In the genomic region with DNA sequence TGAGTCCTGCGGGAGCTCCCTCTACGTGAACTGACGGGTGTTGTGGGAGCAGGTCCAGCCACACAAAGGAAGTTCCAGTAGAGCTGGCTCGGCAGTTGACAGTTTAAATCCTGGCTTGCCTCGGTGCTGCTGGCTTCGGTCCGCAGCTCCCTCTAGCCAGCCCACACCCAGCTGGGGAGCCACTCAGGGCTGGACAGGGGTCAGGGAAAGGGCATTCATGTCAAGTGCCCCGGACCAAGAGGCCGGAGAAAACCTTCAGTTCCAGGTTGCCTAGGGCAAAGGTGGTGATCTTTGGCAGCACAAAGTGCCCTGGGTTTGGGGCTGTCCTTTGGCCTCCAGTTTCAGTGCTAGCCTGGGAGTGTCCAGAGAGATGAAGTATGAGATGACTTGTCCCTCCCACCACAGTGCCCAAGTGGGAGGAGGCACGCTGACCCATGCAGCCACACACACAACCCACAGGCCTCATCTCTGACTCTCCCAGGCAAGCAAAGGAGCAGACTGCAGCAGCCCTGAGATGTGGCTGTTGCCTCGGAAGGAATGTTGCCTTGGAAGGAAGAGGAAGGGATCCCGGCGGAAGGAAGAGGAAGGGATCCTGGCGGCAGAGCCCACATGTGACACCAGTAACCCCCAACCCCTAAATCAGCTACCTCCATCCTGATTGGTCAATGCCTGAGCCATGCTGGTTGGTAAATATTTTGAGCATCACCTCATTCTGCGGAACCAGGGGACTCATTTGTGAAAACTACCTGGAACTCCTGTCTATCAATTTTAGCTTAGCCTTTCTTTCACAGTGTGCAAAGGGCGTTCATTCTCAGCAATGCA, we compare ENCODE assay signal across 10 cellular contexts. TPM values are rescaled to one million over a fixed set of nuclear protein-coding genes. Genes with fewer than 3 reads are reported as not detected.
DNase-seq lines count a peak whose midpoint lies in the region; ATAC-seq, FAIRE-seq and TF ChIP-seq lines count a peak whose summit lies in the region.
"Had no signal": no experiment of that assay in that cellular context is flagged by ENCODE, and none has a peak within 500 bp of the region (broad histone marks: within the 10 kb centered on the region; RNA-seq: fewer than 3 reads in every experiment).

No MANE protein-coding gene starts in this region.

- H3K36me3 Mint-ChIP-seq in effector memory CD8-positive, alpha-beta T cell (ENCODE audit: insufficient read depth) = peaks cover 7% of the 10 kb centered on the region

- H3K36me3 ChIP-seq in H1 (ENCODE audit: control insufficient read depth in 2 of 4, insufficient read depth in 4 of 4, low read length in 3 of 4) = peaks cover 0 to 8% (median 0%) of the 10 kb centered on the region in 4 experiments; a peak in 5 of 8 replicates
- H3K36me3 ChIP-seq in tibial artery = peaks cover 7 to 16% (median 7%) of the 10 kb centered on the region in 3 donors

- no peak overlapping the region for H4K91ac ChIP-seq in H1 (replicated peaks; ENCODE audit: insufficient read length, low read length)

- peak overlapping the region; percentile 45; the same call in 1 of the 2 replicates for H4K8ac ChIP-seq in H1 (ENCODE audit: extremely low read depth, insufficient read depth, low read length)

- no peak overlapping the region for H3K4me3 Mint-ChIP-seq in effector memory CD8-positive, alpha-beta T cell

- H2BK12ac ChIP-seq in H1 (ENCODE audit: low read depth, low read length) = no peak overlapping the region

- peaks cover 0 to 9% (median 2%) of the 10 kb centered on the region in 4 experiments; a peak in 2 of 7 replicates for H3K4me1 ChIP-seq in H1 (replicated peaks in 1 of 4; ENCODE audit: control insufficient read depth in 3 of 4, insufficient read depth in 4 of 4, low read length in 3 of 4)
- peaks cover 0 to 25% (median 19%) of the 10 kb centered on the region in 4 donors for H3K4me1 ChIP-seq in tibial artery

- ATAC-seq in GM19324 (IDR thresholded peaks at IDR 0.05; ENCODE audit: low FRiP score, unreplicated experiment) = no peak
- ATAC-seq in effector memory CD8-positive, alpha-beta T cell (replicated peaks) = no peak

- intact Hi-C loops in tibial artery (cut with DNase I; ENCODE audit: low total_unique reads) = no loop called here

- CTCF ChIA-PET in H1 (lab: Charles Lee; ENCODE audit: partially characterized antibody) = interaction anchor here (0.5 to 6.9 kb wide), 11 partner anchors 8 to 110 kb away, joined by 3 to 35 read pairs (median 4); no protein-coding TSS in a partner anchor

- no peaks in the 10 kb centered on the region for H3K79me1 ChIP-seq in H1 (ENCODE audit: low read depth, low read length)

- no peak overlapping the region for H2BK5ac ChIP-seq in H1 (ENCODE audit: low read depth, low read length)

- no peak for TF ChIP-seq CTCF in H1 (IDR thresholded peaks at IDR 0.05; ENCODE audit: control extremely low read depth in 1 of 3, insufficient read depth in 1 of 3, low read depth in 1 of 3, low read length in 3 of 3)
- no peak for TF ChIP-seq CTCF in tibial artery (IDR thresholded peaks at IDR 0.05)

- no peak overlapping the region for H3K27ac Mint-ChIP-seq in effector memory CD8-positive, alpha-beta T cell

- H3K4me2 ChIP-seq in H1 (ENCODE audit: insufficient read depth in 1 of 2, low read depth in 2 of 2, low read length in 2 of 2) = no peak overlapping the region

- no peak for TF ChIP-seq POLR2A in H1 (IDR thresholded peaks at IDR 0.05; ENCODE audit: control extremely low read depth in 1 of 2, low read depth in 2 of 2, low read length in 2 of 2)

- no peak overlapping the region for H3K9ac ChIP-seq in H1 (replicated peaks in 1 of 4; ENCODE audit: extremely low read depth in 1 of 4, low read depth in 3 of 4, low read length in 3 of 4)

- no peak overlapping the region for H3K56ac ChIP-seq in H1 (replicated peaks; ENCODE audit: insufficient read length, low read depth, low read length)

- no peak for FAIRE-seq in H1 (lab: Jason Lieb, UNC)
- FAIRE-seq: GM18507 had no signal

- no peaks in the 10 kb centered on the region for H3K23me2 ChIP-seq in H1 (ENCODE audit: low read depth, low read length)

- no peaks in the 10 kb centered on the region for H3K79me2 ChIP-seq in H1 (ENCODE audit: control insufficient read depth in 1 of 2, insufficient read depth in 2 of 2, low read length in 2 of 2)

- peaks cover 10 to 13% of the 10 kb centered on the region in 2 donors for H3K27me3 Mint-ChIP-seq in effector memory CD8-positive, alpha-beta T cell

- H3K9me3 ChIP-seq in H1 (ENCODE audit: insufficient read depth in 2 of 2, low read depth in 1 of 2, low read length in 1 of 2) (no peaks in the 10 kb centered on the region), tibial artery (no peaks in the 10 kb centered on the region)

- H2BK15ac ChIP-seq in H1 (ENCODE audit: low read length) = 0 out of 2 replicates have a peak overlapping the region, but pooled peaks have one; percentile 9

- H4K20me1 ChIP-seq in H1 (replicated peaks in 1 of 2; ENCODE audit: control insufficient read depth in 1 of 2, insufficient read depth in 2 of 2, low read length in 2 of 2) = peaks cover 0 to 4% of the 10 kb centered on the region in 2 experiments

- H2BK20ac ChIP-seq in H1 (ENCODE audit: low read length) = no peak overlapping the region

- H4K5ac ChIP-seq in H1 (ENCODE audit: insufficient read length, low read depth, low read length) = no peak overlapping the region

- WGBS in H1 (ENCODE audit: extremely low coverage in 1 of 2, insufficient coverage in 1 of 2, insufficient read length in 1 of 2, insufficient replicate concordance in 2 of 2, low coverage in 1 of 2, low lambda C conversion rate in 2 of 2, missing lambda C conversion rate in 1 of 2), 2 experiments = 80% methylated on average over 14 of the region's 16 CpGs; no CpG with 5 or more reads in 1 of the 2 experiments

- H3K4me1 Mint-ChIP-seq in effector memory CD8-positive, alpha-beta T cell (ENCODE audit: low read depth in 2 of 2) = peaks cover 4 to 6% of the 10 kb centered on the region in 2 donors

- no peak overlapping the region for H2AK5ac ChIP-seq in H1 (ENCODE audit: low read depth, low read length)

- H3K18ac ChIP-seq in H1 (ENCODE audit: extremely low read depth, low read length) = no peak overlapping the region

- no peak overlapping the region for H3K4me3 ChIP-seq in H1 (ENCODE audit: extremely low read depth in 1 of 4, insufficient read depth in 2 of 4, low read depth in 3 of 4, low read length in 4 of 4)
- no peak overlapping the region for H3K4me3 ChIP-seq in tibial artery

- no peak overlapping the region for H2AFZ ChIP-seq in H1 (ENCODE audit: low read length)

- no peaks in the 10 kb centered on the region for H3K27me3 ChIP-seq in H1 (replicated peaks in 1 of 4; ENCODE audit: control insufficient read depth in 3 of 4, extremely low read depth in 1 of 4, insufficient read depth in 3 of 4, low read length in 3 of 4)
- H3K27me3 ChIP-seq in tibial artery = no peaks in the 10 kb centered on the region

- no peak for TF ChIP-seq EP300 in H1 (IDR thresholded peaks at IDR 0.05; ENCODE audit: borderline replicate concordance in 1 of 2, low read depth in 2 of 2, low read length in 2 of 2)

- H3K14ac ChIP-seq in H1 (ENCODE audit: insufficient read length) = no peak overlapping the region

- H3K4ac ChIP-seq in H1 (replicated peaks; ENCODE audit: insufficient read length, low read depth, low read length) = no peak overlapping the region

- no peak for TF ChIP-seq RAD21 in H1 (IDR thresholded peaks at IDR 0.05 in 1 of 2, conservative IDR thresholded peaks at IDR 0.05 in 1 of 2; ENCODE audit: low read depth in 2 of 2, low read length in 2 of 2)

- no peak overlapping the region for H2BK120ac ChIP-seq in H1 (replicated peaks; ENCODE audit: low read depth, low read length)

- peak; percentile 41 for DNase-seq in HuH-7.5 (ENCODE audit: low spot score)
- no peak for DNase-seq in H1 (ENCODE audit: low read depth in 1 of 2, low spot score in 2 of 2)
- DNase-seq in lung microvascular endothelial cell (ENCODE audit: low read depth in 2 of 2) = peak; percentile 23 to 35
- peak in 1 of 2 donors; percentile 59 for DNase-seq in tibial artery
- DNase-seq in T-helper 1 cell = no peak
- DNase-seq in effector memory CD8-positive, alpha-beta T cell = no peak
- no peak for DNase-seq in Kasumi-1 (lab: John Stamatoyannopoulos, UW)
- DNase-seq: NCI-H510A treated with DMSO at 0.1 percent for 48 hours had no signal

- no peak overlapping the region for H3K23ac ChIP-seq in H1 (ENCODE audit: insufficient read length)

- no peak overlapping the region for H3K27ac ChIP-seq in H1 (ENCODE audit: low read depth, low read length)
- H3K27ac ChIP-seq in tibial artery = peak overlapping the region; percentile 48 to 64

- no peaks in the 10 kb centered on the region for H3K9me3 Mint-ChIP-seq in effector memory CD8-positive, alpha-beta T cell

- POLR2A ChIA-PET in H1 (lab: Charles Lee; ENCODE audit: partially characterized antibody) = interaction anchor here (2.1 kb wide), 1 partner anchor 9 kb away, joined by 5 read pairs; no protein-coding TSS in a partner anchor

TF ChIP-seq in H1, 55 proteins besides CTCF, POLR2A, EP300 and RAD21 (continues in another document):
- TF ChIP-seq BCL11A (IDR thresholded peaks at IDR 0.05; ENCODE audit: low read depth in 2 of 2, low read length in 2 of 2) (no peak), RFX5 (IDR thresholded peaks at IDR 0.05; ENCODE audit: borderline replicate concordance, low read depth, low read length) (no peak), RBBP5 (IDR thresholded peaks at IDR 0.05; ENCODE audit: borderline replicate concordance, low read depth, low read length) (no peak), KDM4A (IDR thresholded peaks at IDR 0.05; ENCODE audit: low read depth, low read length, severe bottlenecking) (no peak)

RNA-seq across cellular contexts. Expression of gene ANPEP, which starts 13.9 kb away (rescaled TPM):
- total RNA-seq in H1 (2021; fragmentation: NEBNext Ultra II Directional; extraction: Animal tissue kit (Norgen Biotek cat#: 25700)) = 1.6 and 2.2 TPM in 2 replicates
- polyA plus RNA-seq in H1 (2011; rRNA removed) = 2.0 and 3.3 TPM in 2 replicates
- 2.2 TPM for polyA plus RNA-seq in H1 (2011; cell fraction: cytosol; rRNA removed)
- polyA plus RNA-seq in H1 (2011; cell fraction: nucleus; rRNA removed) = 5.8 TPM
- 1.6 to 3.7 TPM (median 2.2 TPM) in 4 replicates for polyA plus RNA-seq in H1 (2012, experiment 1 of 2)
- 1.4 TPM for polyA plus RNA-seq in H1 (2012, experiment 2 of 2)
- polyA plus RNA-seq in H1 (2013, experiment 1 of 2) = 5.2 TPM
- polyA plus RNA-seq in H1 (2013, experiment 2 of 2) = 3.8 TPM
- polyA minus RNA-seq in H1 (2011; rRNA and poly(A)+ RNA removed) = 1.6 and 2.5 TPM in 2 replicates
- 1.5 TPM for polyA minus RNA-seq in H1 (2011; cell fraction: cytosol; rRNA and poly(A)+ RNA removed)
- 1.9 TPM for polyA minus RNA-seq in H1 (2011; cell fraction: nucleus; rRNA and poly(A)+ RNA removed)
- total RNA-seq in lung microvascular endothelial cell = 8.5 and 10.7 TPM in 2 replicates

RNA-seq across cellular contexts. Expression of gene MESP2, which starts 52.4 kb away (rescaled TPM):
- total RNA-seq in H1 (2021; fragmentation: NEBNext Ultra II Directional; extraction: Animal tissue kit (Norgen Biotek cat#: 25700)) = 0.35 and 0.38 TPM in 2 replicates
- 0.80 and 1.6 TPM in 2 replicates for polyA plus RNA-seq in H1 (2011; rRNA removed)
- 0.57 TPM for polyA plus RNA-seq in H1 (2011; cell fraction: cytosol; rRNA removed)
- polyA plus RNA-seq in H1 (2011; cell fraction: nucleus; rRNA removed) = 0.61 TPM
- 0.25 to 0.88 TPM (median 0.68 TPM) in 3 of 4 replicates, not detected in the other for polyA plus RNA-seq in H1 (2012, experiment 1 of 2)
- 0.43 TPM for polyA plus RNA-seq in H1 (2012, experiment 2 of 2)
- 0.28 TPM for polyA plus RNA-seq in H1 (2013, experiment 1 of 2)
- 0.40 TPM for polyA plus RNA-seq in H1 (2013, experiment 2 of 2)
- not detected in 2 replicates for polyA minus RNA-seq in H1 (2011; rRNA and poly(A)+ RNA removed)
- not detected for polyA minus RNA-seq in H1 (2011; cell fraction: cytosol; rRNA and poly(A)+ RNA removed)
- polyA minus RNA-seq in H1 (2011; cell fraction: nucleus; rRNA and poly(A)+ RNA removed) = 0.60 TPM
- total RNA-seq in lung microvascular endothelial cell = not detected in 2 replicates

Comparison
In these comparisons a context has a peak if more than half of its experiments do, and no peak if none do; other contexts are left out.
1. DNase-seq: peak in HuH-7.5 (single experiment) and lung microvascular endothelial cell (2 of 2); none in H1 (0 of 2), T-helper 1 cell (0 of 5), effector memory CD8-positive, alpha-beta T cell (0 of 3) and Kasumi-1 (0 of 2).